ENCODE assay signal across 8 cellular contexts in the genomic region with DNA sequence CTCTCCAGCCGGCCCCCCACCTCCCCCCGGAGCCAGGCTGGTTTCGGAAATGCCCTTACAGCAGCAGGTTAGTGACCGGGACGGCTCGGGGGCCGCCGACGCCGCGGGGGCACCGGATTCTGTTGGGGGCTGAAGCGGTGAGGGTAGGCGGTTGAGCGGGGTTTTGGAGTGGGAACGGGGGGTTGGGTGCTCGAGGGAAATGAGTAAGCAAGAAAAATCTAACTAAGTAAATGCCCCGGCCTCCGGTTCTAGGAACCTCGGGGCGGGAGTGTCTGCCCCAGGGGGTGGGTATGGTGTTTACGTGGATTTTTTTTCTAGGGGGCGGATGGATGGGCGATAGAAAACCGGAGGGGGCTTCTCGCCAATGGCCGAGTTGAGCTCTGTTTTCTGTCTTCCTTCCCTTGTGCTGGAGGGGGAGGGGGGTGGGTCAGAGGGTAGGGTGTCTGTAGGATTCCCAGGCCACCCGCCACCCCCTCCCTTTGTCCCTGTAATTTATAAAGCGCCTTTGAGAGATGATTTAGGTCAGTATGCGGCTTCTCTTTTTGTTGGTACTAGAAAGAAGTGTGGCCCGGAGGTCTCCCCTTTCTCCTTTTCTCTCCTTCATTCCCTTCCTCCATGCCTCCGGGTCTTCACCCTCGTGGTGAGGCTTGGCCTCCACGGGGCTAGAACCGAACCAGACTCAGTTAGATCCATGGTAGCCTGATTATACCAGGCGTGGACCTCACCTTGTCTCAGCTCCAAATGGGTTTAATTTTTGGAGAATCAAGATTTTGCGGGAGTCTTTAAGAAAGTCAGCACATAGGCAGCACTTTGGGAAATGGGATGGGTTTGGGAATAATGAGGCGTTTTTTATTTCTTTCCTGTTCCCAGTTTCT. TPM values are rescaled to one million over a fixed set of nuclear protein-coding genes. Genes with fewer than 3 reads are reported as not detected.
DNase-seq lines count a peak whose midpoint lies in the region; ATAC-seq and TF ChIP-seq lines count a peak whose summit lies in the region.

No MANE protein-coding gene starts in this region.

- H2AFZ ChIP-seq in ACC112 (ENCODE audit: low read length, unreplicated experiment): peak overlapping the region; percentile 58

- H3K79me2 ChIP-seq in ACC112 (ENCODE audit: control insufficient read depth, insufficient read depth, low read length, unreplicated experiment): peaks cover 62% of the 10 kb centered on the region

- H3K9ac ChIP-seq in iPS-20b (ENCODE audit: low read depth, low read length): peak overlapping the region; percentile 99

- intact Hi-C loops in ascending aorta (cut with DNase I): loop anchor here (1.0 to 10.0 kb wide), 6 partner anchors 25 to 1188 kb away; a partner anchor contains a TSS

- H3K4me1 ChIP-seq in ACC112 (ENCODE audit: control insufficient read depth, insufficient read depth, low read length, unreplicated experiment) (peaks cover 5% of the 10 kb centered on the region), ascending aorta (peaks cover 0 to 3% of the 10 kb centered on the region in 2 donors), iPS-20b (ENCODE audit: insufficient read depth, low read length) (no peaks in the 10 kb centered on the region)

- H3K27me3 ChIP-seq in ACC112 (ENCODE audit: insufficient read depth, low read length) (no peaks in the 10 kb centered on the region), ascending aorta (no peaks in the 10 kb centered on the region), iPS-20b (ENCODE audit: insufficient read depth, low read length) (no peaks in the 10 kb centered on the region)

- H3K36me3 ChIP-seq in ACC112 (ENCODE audit: insufficient read depth, low read length): peaks cover 10% of the 10 kb centered on the region; the same call in 1 of the 2 replicates
- no peaks in the 10 kb centered on the region for H3K36me3 ChIP-seq in ascending aorta
- peaks cover 31% of the 10 kb centered on the region for H3K36me3 ChIP-seq in iPS-20b (ENCODE audit: insufficient read depth, low read depth, low read length)

- DNase-seq in Kasumi-1 (lab: John Stamatoyannopoulos, UW): peak; percentile 39 to 51
- peak; percentile 53 for DNase-seq in T-helper 22 cell (ENCODE audit: low read depth)
- DNase-seq in ascending aorta (ENCODE audit: low spot score in 2 of 2): no peak
- peak; percentile 40 to 66 for DNase-seq in stimulated activated CD4-positive, alpha-beta T cell treated with anti-CD3 and anti-CD28 coated beads, Interleukin-15, amount 100 ng/mL, for 1 hour (ENCODE audit: low read depth in 1 of 2, low spot score in 1 of 2)

- TF ChIP-seq CTCF in ascending aorta (IDR thresholded peaks at IDR 0.05): no peak

- H3K9me3 ChIP-seq in ascending aorta (no peaks in the 10 kb centered on the region), iPS-20b (ENCODE audit: insufficient read depth, low read depth, low read length) (no peaks in the 10 kb centered on the region)

- peak; percentile 5 for ATAC-seq in GM19395 (IDR thresholded peaks at IDR 0.05; ENCODE audit: unreplicated experiment)
- ATAC-seq in GM21526 (IDR thresholded peaks at IDR 0.05; ENCODE audit: low FRiP score, unreplicated experiment): no peak

- H3K4me3 ChIP-seq in ACC112 (ENCODE audit: low read depth, low read length): peak overlapping the region; percentile 89
- H3K4me3 ChIP-seq in ascending aorta: peak overlapping the region; percentile 83
- peak overlapping the region; percentile 97 for H3K4me3 ChIP-seq in iPS-20b (ENCODE audit: low read length)

- H3K27ac ChIP-seq in ACC112 (ENCODE audit: low read depth, low read length) (peak overlapping the region; percentile 86), ascending aorta (peak overlapping the region; percentile 95), iPS-20b (ENCODE audit: low read length) (peak overlapping the region; percentile 43)

RNA-seq across cellular contexts. Expression of a gene that starts 2.3 kb away (rescaled TPM):
- total RNA-seq in ascending aorta: 1.1 TPM

Comparison
In these comparisons a context has a peak if more than half of its experiments do, and no peak if none do; other contexts are left out.
1. H3K27ac ChIP-seq: peak in every context shown above with its lines; median percentile 95 in ascending aorta; 86 in ACC112; 43 in iPS-20b.
2. DNase-seq: peak in Kasumi-1 (2 of 2), T-helper 22 cell (single experiment) and stimulated activated CD4-positive, alpha-beta T cell treated with anti-CD3 and anti-CD28 coated beads, Interleukin-15, amount 100 ng/mL, for 1 hour (2 of 2); none in ascending aorta (0 of 2).
3. Peak in every context shown above with its lines, with median percentiles within 50 percentile points of each other: H3K4me3 ChIP-seq.